ENCODE assay signal across 2 cellular contexts in the genomic region with DNA sequence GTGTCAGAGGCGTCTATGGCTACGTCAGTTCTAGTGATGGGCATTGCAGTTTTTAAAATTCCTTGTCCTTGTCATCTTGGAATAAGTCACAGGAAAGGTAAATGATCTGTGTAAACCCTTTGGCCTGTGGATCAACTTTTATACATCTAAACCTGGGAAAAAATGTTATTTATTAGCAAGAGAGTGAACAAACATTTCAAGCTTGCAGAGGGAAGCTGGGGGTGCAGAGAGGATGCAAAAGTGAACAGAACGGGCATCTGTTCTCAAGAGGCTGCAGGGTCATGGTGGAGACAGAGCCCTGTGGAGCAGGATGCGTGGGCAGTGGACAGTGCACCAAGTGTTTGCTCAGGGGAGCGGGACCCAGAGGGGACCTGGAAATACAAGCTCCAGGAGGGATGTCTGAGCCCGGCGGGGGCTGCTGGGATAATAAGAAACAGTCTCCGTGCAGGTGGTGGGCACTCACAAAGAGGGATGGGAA.
TF ChIP-seq lines count a peak whose summit lies in the region.

No MANE protein-coding gene starts in this region.

TF ChIP-seq in GM23338, 12 proteins besides CTCF, POLR2A, EP300 and RAD21 (continued from another document):
- TF ChIP-seq, protein P1, sequence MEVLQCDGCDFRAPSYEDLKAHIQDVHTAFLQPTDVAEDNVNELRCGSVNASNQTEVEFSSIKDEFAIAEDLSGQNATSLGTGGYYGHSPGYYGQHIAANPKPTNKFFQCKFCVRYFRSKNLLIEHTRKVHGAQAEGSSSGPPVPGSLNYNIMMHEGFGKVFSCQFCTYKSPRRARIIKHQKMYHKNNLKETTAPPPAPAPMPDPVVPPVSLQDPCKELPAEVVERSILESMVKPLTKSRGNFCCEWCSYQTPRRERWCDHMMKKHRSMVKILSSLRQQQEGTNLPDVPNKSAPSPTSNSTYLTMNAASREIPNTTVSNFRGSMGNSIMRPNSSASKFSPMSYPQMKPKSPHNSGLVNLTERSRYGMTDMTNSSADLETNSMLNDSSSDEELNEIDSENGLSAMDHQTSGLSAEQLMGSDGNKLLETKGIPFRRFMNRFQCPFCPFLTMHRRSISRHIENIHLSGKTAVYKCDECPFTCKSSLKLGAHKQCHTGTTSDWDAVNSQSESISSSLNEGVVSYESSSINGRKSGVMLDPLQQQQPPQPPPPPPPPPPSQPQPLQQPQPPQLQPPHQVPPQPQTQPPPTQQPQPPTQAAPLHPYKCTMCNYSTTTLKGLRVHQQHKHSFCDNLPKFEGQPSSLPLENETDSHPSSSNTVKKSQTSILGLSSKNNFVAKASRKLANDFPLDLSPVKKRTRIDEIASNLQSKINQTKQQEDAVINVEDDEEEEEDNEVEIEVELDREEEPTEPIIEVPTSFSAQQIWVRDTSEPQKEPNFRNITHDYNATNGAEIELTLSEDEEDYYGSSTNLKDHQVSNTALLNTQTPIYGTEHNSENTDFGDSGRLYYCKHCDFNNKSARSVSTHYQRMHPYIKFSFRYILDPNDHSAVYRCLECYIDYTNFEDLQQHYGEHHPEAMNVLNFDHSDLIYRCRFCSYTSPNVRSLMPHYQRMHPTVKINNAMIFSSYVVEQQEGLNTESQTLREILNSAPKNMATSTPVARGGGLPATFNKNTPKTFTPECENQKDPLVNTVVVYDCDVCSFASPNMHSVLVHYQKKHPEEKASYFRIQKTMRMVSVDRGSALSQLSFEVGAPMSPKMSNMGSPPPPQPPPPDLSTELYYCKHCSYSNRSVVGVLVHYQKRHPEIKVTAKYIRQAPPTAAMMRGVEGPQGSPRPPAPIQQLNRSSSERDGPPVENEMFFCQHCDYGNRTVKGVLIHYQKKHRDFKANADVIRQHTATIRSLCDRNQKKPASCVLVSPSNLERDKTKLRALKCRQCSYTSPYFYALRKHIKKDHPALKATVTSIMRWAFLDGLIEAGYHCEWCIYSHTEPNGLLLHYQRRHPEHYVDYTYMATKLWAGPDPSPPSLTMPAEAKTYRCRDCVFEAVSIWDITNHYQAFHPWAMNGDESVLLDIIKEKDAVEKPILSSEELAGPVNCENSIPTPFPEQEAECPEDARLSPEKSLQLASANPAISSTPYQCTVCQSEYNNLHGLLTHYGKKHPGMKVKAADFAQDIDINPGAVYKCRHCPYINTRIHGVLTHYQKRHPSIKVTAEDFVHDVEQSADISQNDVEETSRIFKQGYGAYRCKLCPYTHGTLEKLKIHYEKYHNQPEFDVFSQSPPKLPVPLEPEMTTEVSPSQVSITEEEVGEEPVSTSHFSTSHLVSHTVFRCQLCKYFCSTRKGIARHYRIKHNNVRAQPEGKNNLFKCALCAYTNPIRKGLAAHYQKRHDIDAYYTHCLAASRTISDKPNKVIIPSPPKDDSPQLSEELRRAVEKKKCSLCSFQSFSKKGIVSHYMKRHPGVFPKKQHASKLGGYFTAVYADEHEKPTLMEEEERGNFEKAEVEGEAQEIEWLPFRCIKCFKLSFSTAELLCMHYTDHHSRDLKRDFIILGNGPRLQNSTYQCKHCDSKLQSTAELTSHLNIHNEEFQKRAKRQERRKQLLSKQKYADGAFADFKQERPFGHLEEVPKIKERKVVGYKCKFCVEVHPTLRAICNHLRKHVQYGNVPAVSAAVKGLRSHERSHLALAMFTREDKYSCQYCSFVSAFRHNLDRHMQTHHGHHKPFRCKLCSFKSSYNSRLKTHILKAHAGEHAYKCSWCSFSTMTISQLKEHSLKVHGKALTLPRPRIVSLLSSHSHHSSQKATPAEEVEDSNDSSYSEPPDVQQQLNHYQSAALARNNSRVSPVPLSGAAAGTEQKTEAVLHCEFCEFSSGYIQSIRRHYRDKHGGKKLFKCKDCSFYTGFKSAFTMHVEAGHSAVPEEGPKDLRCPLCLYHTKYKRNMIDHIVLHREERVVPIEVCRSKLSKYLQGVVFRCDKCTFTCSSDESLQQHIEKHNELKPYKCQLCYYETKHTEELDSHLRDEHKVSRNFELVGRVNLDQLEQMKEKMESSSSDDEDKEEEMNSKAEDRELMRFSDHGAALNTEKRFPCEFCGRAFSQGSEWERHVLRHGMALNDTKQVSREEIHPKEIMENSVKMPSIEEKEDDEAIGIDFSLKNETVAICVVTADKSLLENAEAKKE (CRISPR knock-in tag; IDR thresholded peaks at IDR 0.05) = no peak
- TF ChIP-seq, protein P2, sequence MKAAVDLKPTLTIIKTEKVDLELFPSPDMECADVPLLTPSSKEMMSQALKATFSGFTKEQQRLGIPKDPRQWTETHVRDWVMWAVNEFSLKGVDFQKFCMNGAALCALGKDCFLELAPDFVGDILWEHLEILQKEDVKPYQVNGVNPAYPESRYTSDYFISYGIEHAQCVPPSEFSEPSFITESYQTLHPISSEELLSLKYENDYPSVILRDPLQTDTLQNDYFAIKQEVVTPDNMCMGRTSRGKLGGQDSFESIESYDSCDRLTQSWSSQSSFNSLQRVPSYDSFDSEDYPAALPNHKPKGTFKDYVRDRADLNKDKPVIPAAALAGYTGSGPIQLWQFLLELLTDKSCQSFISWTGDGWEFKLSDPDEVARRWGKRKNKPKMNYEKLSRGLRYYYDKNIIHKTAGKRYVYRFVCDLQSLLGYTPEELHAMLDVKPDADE (IDR thresholded peaks at IDR 0.05) = no peak
- TF ChIP-seq NANOG (IDR thresholded peaks at IDR 0.05; ENCODE audit: borderline replicate concordance) = no peak
- no peak for TF ChIP-seq EZH2 (IDR thresholded peaks at IDR 0.05; ENCODE audit: low read depth, unreplicated experiment)
- no peak for TF ChIP-seq ZNF331 (CRISPR knock-in tag; IDR thresholded peaks at IDR 0.05; ENCODE audit: low read depth)
- no peak for TF ChIP-seq EZH2phosphoT487 (IDR thresholded peaks at IDR 0.05; ENCODE audit: unreplicated experiment)
- TF ChIP-seq CREB1 (CRISPR knock-in tag; IDR thresholded peaks at IDR 0.05; ENCODE audit: low read depth) = no peak
- no peak for TF ChIP-seq STAT1 (IDR thresholded peaks at IDR 0.05; ENCODE audit: unreplicated experiment)

TF ChIP-seq in H1, 55 proteins besides CTCF, POLR2A, EP300 and RAD21 (continued from another document):
- TF ChIP-seq SIX5 (IDR thresholded peaks at IDR 0.05; ENCODE audit: low read depth, low read length) (no peak), PHF8 (conservative IDR thresholded peaks at IDR 0.05; ENCODE audit: low read depth, low read length) (no peak), SP4 (IDR thresholded peaks at IDR 0.05; ENCODE audit: low read length) (no peak), CBX8 (IDR thresholded peaks at IDR 0.05; ENCODE audit: borderline replicate concordance, low read depth, low read length) (no peak), CREB1 (IDR thresholded peaks at IDR 0.05) (no peak), CTBP2 (IDR thresholded peaks at IDR 0.05; ENCODE audit: borderline replicate concordance, insufficient read depth, insufficient read length, low read length) (no peak), CHD2 (IDR thresholded peaks at IDR 0.05; ENCODE audit: low read length) (no peak)
- TF ChIP-seq, protein P3, sequence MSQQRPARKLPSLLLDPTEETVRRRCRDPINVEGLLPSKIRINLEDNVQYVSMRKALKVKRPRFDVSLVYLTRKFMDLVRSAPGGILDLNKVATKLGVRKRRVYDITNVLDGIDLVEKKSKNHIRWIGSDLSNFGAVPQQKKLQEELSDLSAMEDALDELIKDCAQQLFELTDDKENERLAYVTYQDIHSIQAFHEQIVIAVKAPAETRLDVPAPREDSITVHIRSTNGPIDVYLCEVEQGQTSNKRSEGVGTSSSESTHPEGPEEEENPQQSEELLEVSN (IDR thresholded peaks at IDR 0.05) = no peak
